ENCODE assay signal across 1 cellular context in the genomic region with DNA sequence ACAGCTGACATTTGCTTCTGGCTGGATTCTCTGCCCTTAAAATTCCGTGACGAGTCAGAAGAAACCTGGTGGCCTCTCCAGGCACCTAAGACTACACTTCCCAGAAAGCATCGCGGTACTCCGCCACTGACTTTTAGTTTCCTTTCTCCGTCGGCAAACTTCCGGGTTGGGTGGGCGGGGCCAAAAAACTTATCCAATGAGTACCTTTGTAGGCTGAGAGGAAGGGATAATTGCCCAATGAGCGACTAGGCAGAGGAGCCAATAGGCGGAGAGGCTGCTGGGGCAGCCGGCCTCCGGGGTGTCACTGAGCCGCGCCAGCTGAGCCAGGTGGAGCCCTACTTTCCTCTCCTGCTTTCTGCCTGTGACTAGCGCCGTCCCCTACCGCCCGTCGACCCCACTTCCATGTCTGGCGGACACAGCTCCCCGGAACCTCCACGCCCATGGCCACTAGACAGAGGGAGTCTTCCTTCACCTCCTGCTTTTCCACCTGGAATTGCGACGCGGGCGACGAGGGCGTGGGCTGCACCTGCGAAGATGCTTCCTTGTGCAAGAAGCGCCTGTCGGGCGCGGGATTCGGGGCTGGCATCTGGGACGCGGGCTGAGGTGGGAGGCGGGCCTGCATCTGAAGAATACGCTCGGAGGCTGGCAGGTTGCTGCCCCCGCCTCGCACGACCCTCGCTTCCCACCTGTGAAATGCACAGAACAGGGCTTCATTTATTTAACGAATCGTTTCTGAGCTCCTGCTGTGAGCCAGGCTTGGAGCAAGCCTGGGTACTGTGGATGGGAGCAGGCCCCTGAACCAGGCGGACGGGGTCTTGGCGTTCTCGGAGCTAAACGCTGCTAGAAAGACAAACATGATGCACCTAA.
TF ChIP-seq lines count a peak whose summit lies in the region.

No MANE protein-coding gene starts in this region.

TF ChIP-seq in GM12878, 131 proteins besides CTCF, POLR2A, EP300 and RAD21 (continued from another document):
- TF ChIP-seq, protein P1, sequence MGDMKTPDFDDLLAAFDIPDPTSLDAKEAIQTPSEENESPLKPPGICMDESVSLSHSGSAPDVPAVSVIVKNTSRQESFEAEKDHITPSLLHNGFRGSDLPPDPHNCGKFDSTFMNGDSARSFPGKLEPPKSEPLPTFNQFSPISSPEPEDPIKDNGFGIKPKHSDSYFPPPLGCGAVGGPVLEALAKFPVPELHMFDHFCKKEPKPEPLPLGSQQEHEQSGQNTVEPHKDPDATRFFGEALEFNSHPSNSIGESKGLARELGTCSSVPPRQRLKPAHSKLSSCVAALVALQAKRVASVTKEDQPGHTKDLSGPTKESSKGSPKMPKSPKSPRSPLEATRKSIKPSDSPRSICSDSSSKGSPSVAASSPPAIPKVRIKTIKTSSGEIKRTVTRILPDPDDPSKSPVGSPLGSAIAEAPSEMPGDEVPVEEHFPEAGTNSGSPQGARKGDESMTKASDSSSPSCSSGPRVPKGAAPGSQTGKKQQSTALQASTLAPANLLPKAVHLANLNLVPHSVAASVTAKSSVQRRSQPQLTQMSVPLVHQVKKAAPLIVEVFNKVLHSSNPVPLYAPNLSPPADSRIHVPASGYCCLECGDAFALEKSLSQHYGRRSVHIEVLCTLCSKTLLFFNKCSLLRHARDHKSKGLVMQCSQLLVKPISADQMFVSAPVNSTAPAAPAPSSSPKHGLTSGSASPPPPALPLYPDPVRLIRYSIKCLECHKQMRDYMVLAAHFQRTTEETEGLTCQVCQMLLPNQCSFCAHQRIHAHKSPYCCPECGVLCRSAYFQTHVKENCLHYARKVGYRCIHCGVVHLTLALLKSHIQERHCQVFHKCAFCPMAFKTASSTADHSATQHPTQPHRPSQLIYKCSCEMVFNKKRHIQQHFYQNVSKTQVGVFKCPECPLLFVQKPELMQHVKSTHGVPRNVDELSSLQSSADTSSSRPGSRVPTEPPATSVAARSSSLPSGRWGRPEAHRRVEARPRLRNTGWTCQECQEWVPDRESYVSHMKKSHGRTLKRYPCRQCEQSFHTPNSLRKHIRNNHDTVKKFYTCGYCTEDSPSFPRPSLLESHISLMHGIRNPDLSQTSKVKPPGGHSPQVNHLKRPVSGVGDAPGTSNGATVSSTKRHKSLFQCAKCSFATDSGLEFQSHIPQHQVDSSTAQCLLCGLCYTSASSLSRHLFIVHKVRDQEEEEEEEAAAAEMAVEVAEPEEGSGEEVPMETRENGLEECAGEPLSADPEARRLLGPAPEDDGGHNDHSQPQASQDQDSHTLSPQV (IDR thresholded peaks at IDR 0.05) = no peak
- TF ChIP-seq PAX8 (IDR thresholded peaks at IDR 0.05) (no peak), SMAD5 (IDR thresholded peaks at IDR 0.05; ENCODE audit: low read depth) (0 out of 2 replicates have a peak, but pooled peaks have one; percentile 50), ZNF217 (IDR thresholded peaks at IDR 0.05) (no peak), KAT2A (conservative IDR thresholded peaks at IDR 0.05; ENCODE audit: control insufficient read depth, low read depth, low read length) (no peak), MTA2 (IDR thresholded peaks at IDR 0.05; ENCODE audit: low read depth) (no peak), NFIC (IDR thresholded peaks at IDR 0.05; ENCODE audit: low read depth, low read length) (no peak), GABPA (IDR thresholded peaks at IDR 0.05; ENCODE audit: low read depth) (peak; percentile 74), NR2C1 (IDR thresholded peaks at IDR 0.05) (peak; percentile 51), JUNB (IDR thresholded peaks at IDR 0.05) (no peak)
- TF ChIP-seq, protein P2, sequence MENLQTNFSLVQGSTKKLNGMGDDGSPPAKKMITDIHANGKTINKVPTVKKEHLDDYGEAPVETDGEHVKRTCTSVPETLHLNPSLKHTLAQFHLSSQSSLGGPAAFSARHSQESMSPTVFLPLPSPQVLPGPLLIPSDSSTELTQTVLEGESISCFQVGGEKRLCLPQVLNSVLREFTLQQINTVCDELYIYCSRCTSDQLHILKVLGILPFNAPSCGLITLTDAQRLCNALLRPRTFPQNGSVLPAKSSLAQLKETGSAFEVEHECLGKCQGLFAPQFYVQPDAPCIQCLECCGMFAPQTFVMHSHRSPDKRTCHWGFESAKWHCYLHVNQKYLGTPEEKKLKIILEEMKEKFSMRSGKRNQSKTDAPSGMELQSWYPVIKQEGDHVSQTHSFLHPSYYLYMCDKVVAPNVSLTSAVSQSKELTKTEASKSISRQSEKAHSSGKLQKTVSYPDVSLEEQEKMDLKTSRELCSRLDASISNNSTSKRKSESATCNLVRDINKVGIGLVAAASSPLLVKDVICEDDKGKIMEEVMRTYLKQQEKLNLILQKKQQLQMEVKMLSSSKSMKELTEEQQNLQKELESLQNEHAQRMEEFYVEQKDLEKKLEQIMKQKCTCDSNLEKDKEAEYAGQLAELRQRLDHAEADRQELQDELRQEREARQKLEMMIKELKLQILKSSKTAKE (IDR thresholded peaks at IDR 0.05; ENCODE audit: low read depth, poor library complexity, severe bottlenecking) = no peak
- TF ChIP-seq, protein P3, sequence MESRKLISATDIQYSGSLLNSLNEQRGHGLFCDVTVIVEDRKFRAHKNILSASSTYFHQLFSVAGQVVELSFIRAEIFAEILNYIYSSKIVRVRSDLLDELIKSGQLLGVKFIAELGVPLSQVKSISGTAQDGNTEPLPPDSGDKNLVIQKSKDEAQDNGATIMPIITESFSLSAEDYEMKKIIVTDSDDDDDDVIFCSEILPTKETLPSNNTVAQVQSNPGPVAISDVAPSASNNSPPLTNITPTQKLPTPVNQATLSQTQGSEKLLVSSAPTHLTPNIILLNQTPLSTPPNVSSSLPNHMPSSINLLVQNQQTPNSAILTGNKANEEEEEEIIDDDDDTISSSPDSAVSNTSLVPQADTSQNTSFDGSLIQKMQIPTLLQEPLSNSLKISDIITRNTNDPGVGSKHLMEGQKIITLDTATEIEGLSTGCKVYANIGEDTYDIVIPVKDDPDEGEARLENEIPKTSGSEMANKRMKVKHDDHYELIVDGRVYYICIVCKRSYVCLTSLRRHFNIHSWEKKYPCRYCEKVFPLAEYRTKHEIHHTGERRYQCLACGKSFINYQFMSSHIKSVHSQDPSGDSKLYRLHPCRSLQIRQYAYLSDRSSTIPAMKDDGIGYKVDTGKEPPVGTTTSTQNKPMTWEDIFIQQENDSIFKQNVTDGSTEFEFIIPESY (IDR thresholded peaks at IDR 0.05) = no peak
- TF ChIP-seq, protein P4, sequence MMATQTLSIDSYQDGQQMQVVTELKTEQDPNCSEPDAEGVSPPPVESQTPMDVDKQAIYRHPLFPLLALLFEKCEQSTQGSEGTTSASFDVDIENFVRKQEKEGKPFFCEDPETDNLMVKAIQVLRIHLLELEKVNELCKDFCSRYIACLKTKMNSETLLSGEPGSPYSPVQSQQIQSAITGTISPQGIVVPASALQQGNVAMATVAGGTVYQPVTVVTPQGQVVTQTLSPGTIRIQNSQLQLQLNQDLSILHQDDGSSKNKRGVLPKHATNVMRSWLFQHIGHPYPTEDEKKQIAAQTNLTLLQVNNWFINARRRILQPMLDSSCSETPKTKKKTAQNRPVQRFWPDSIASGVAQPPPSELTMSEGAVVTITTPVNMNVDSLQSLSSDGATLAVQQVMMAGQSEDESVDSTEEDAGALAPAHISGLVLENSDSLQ (IDR thresholded peaks at IDR 0.05) = peak; percentile 71; the same call in 1 of the 2 replicates
